ENCODE assay signal across 13 cellular contexts in genomic region chr4:140971077-140971792, GRCh38.
"Had no signal": no experiment of that assay in that cellular context is flagged by ENCODE, and none has a peak within 500 bp of the region (broad histone marks: within the 10 kb centered on the region; RNA-seq: fewer than 3 reads in every experiment).

No MANE protein-coding gene starts in this region.

- H3K4me1 ChIP-seq: right lobe of liver had no signal

- H3K4me3 ChIP-seq: hepatocyte, right lobe of liver, spleen had no signal

- H3K9me3 ChIP-seq: right lobe of liver, spleen had no signal

- H3K27ac ChIP-seq: hepatocyte, right lobe of liver, spleen had no signal

- H3K4me2 ChIP-seq: hepatocyte had no signal

- H3K27me3 ChIP-seq: hepatocyte, right lobe of liver, spleen had no signal

- H3K79me2 ChIP-seq: hepatocyte had no signal

- DNase-seq: activated CD4-positive, alpha-beta memory T cell treated with anti-CD3 and anti-CD28 coated beads for 36 hours; activated CD4-positive, CD25-positive, alpha-beta regulatory T cell treated with anti-CD3 and anti-CD28 coated beads, Interleukin-2, amount 50 U/mL, for 72 hours; activated naive CD8-positive, alpha-beta T cell treated with anti-CD3 and anti-CD28 coated beads, Interleukin-2, amount 10 ng/mL, durations not matched to agents 7 days and 5 days; anterior cingulate cortex; naive thymus-derived CD8-positive, alpha-beta T cell; right lobe of liver; spleen; stimulated activated CD4-positive, alpha-beta T cell treated with anti-CD3 and anti-CD28 coated beads, Interleukin-2, amount 100 ng/mL, for 24 hours; stimulated activated naive B cell treated with anti-CD40 and anti-IgM and Interleukin-4, amounts not matched to agents 10 μg/mL and 1 μg/mL and 100 μg/mL, for 72 hours; substantia nigra; SW 1271; trophoblast cell had no signal

- H3K36me3 ChIP-seq: right lobe of liver, spleen had no signal

- ATAC-seq: naive thymus-derived CD8-positive, alpha-beta T cell; right lobe of liver; stimulated activated naive B cell treated with anti-CD40 and anti-IgM and Interleukin-4, amounts not matched to agents 10 μg/mL and 1 μg/mL and 100 μg/mL, for 72 hours had no signal

- H2AFZ ChIP-seq: hepatocyte had no signal
